26 cellular contexts compared by ENCODE assay signal in genomic region chr12:65082411-65082810, GRCh38. TPM values are rescaled to one million over a fixed set of nuclear protein-coding genes. Genes with fewer than 3 reads are reported as not detected.
A peak's percentile ranks its signal among the peaks of the same experiment; 100 is the strongest.
DNase-seq lines count a peak whose midpoint lies in the region; ATAC-seq and TF ChIP-seq lines count a peak whose summit lies in the region.
"Had no signal": no experiment of that assay in that cellular context is flagged by ENCODE, and none has a peak within 500 bp of the region (broad histone marks: within the 10 kb centered on the region; RNA-seq: fewer than 3 reads in every experiment).

No MANE protein-coding gene starts in this region.

- POLR2A ChIA-PET in activated CD8-positive, alpha-beta T cell treated with anti-CD3 and anti-CD28 coated beads for 36 hours (lab: Charles Lee): no interaction called here

- ATAC-seq in activated CD8-positive, alpha-beta T cell treated with anti-CD3 and anti-CD28 coated beads for 36 hours: no peak
- ATAC-seq: A549; CD8-positive, alpha-beta T cell; HepG2; K562 had no signal

- intact Hi-C loops in activated CD8-positive, alpha-beta T cell treated with anti-CD3 and anti-CD28 coated beads for 36 hours (cut with micrococcal nuclease): no loop called here

- H3K4me3 Mint-ChIP-seq in mesothelial cell of epicardium: no peak overlapping the region
- H3K4me3 Mint-ChIP-seq in activated CD8-positive, alpha-beta T cell treated with anti-CD3 and anti-CD28 coated beads for 36 hours: no peak overlapping the region
- H3K4me3 Mint-ChIP-seq: CD8-positive, alpha-beta T cell; T-helper 1 cell treated with Interleukin-12 subunit alpha and Interleukin-12 subunit beta and Interleukin-4 antibody, amounts not matched to agents 30 μg/mL and 1 μg/mL, for 36 hours had no signal

- peaks cover 11% of the 10 kb centered on the region for H3K27me3 Mint-ChIP-seq in mesothelial cell of epicardium (ENCODE audit: low read depth)
- peaks cover 28% of the 10 kb centered on the region for H3K27me3 Mint-ChIP-seq in activated CD8-positive, alpha-beta T cell treated with anti-CD3 and anti-CD28 coated beads for 36 hours

- CTCF ChIA-PET in activated CD8-positive, alpha-beta T cell treated with anti-CD3 and anti-CD28 coated beads for 36 hours (lab: Charles Lee): no interaction called here

- H3K9me3 Mint-ChIP-seq in mesothelial cell of epicardium: peaks cover 3% of the 10 kb centered on the region
- H3K9me3 Mint-ChIP-seq in activated CD8-positive, alpha-beta T cell treated with anti-CD3 and anti-CD28 coated beads for 36 hours: no peaks in the 10 kb centered on the region
- H3K9me3 Mint-ChIP-seq: CD8-positive, alpha-beta T cell; T-helper 1 cell treated with Interleukin-12 subunit alpha and Interleukin-12 subunit beta and Interleukin-4 antibody, amounts not matched to agents 30 μg/mL and 1 μg/mL, for 36 hours had no signal

- H3K36me3 Mint-ChIP-seq in mesothelial cell of epicardium: peaks cover 5% of the 10 kb centered on the region
- H3K36me3 Mint-ChIP-seq in activated CD8-positive, alpha-beta T cell treated with anti-CD3 and anti-CD28 coated beads for 36 hours (ENCODE audit: low read depth): no peaks in the 10 kb centered on the region
- H3K36me3 Mint-ChIP-seq: CD8-positive, alpha-beta T cell had no signal

- no peak for TF ChIP-seq CTCF in mesothelial cell of epicardium (IDR thresholded peaks at IDR 0.05; ENCODE audit: unreplicated experiment)
- no peak for TF ChIP-seq CTCF in activated CD8-positive, alpha-beta T cell treated with anti-CD3 and anti-CD28 coated beads for 36 hours (IDR thresholded peaks at IDR 0.05)

- H3K4me1 Mint-ChIP-seq in mesothelial cell of epicardium: peaks cover 37% of the 10 kb centered on the region
- H3K4me1 Mint-ChIP-seq in activated CD8-positive, alpha-beta T cell treated with anti-CD3 and anti-CD28 coated beads for 36 hours (ENCODE audit: low read depth): no peaks in the 10 kb centered on the region

- peak overlapping the region; percentile 56 for H3K27ac Mint-ChIP-seq in mesothelial cell of epicardium
- H3K27ac Mint-ChIP-seq in activated CD8-positive, alpha-beta T cell treated with anti-CD3 and anti-CD28 coated beads for 36 hours: no peak overlapping the region
- H3K27ac Mint-ChIP-seq: CD8-positive, alpha-beta T cell; T-helper 1 cell treated with Interleukin-12 subunit alpha and Interleukin-12 subunit beta and Interleukin-4 antibody, amounts not matched to agents 30 μg/mL and 1 μg/mL, for 36 hours had no signal

- peak; percentile 30 for DNase-seq in COLO829 (ENCODE audit: low spot score)
- peak; percentile 40 for DNase-seq in NCI-H1105 (lab: John Stamatoyannopoulos, UW)
- peak; percentile 77 for DNase-seq in NCI-H69 (lab: John Stamatoyannopoulos, UW)
- DNase-seq in mesothelial cell of epicardium (ENCODE audit: low spot score in 2 of 2, unreplicated experiment in 2 of 2): no peak
- no peak for DNase-seq in activated CD8-positive, alpha-beta T cell treated with anti-CD3 and anti-CD28 coated beads for 36 hours
- no peak for DNase-seq in dermis blood vessel endothelial cell
- DNase-seq in EL: no peak
- DNase-seq: AML-193; Calu3; CD8-positive, alpha-beta T cell; GM23248; H7; Kasumi-1; NCI-H1092 treated with DMSO at 0.1 percent for 48 hours; NCI-H1694; NCI-H2107; NCI-H446 treated with DMSO at 0.1 percent for 48 hours; NCI-H526 treated with DMSO at 0.1 percent for 48 hours; SIG-M5; SK-N-SH; SW 1271 had no signal

RNA-seq across cellular contexts. Expression of gene WIF1, which starts 38.7 kb away (rescaled TPM):
- total RNA-seq in mesothelial cell of epicardium (20.7 to 23.4 TPM (median 20.8 TPM) in 3 replicates), dermis blood vessel endothelial cell (not detected in 2 replicates)
- not detected for total RNA-seq in activated CD8-positive, alpha-beta T cell treated with anti-CD3 and anti-CD28 coated beads for 36 hours
- total RNA-seq: Calu3; CD8-positive, alpha-beta T cell; GM23248; HepG2; HT1080; K562 had no signal

Comparison
In these comparisons a context has a peak if more than half of its experiments do, and no peak if none do; other contexts are left out.
1. DNase-seq: peak in COLO829 (single experiment), NCI-H1105 (single experiment) and NCI-H69 (single experiment); none in mesothelial cell of epicardium (0 of 2), activated CD8-positive, alpha-beta T cell treated with anti-CD3 and anti-CD28 coated beads for 36 hours (single experiment), dermis blood vessel endothelial cell (single experiment) and EL (single experiment).
2. RNA of gene WIF1, which starts 38.7 kb away (total RNA-seq): 20.7 to 23.4 TPM in mesothelial cell of epicardium; not detected in activated CD8-positive, alpha-beta T cell treated with anti-CD3 and anti-CD28 coated beads for 36 hours and not detected in dermis blood vessel endothelial cell; every median in the first group is over 10 times any median in the second.